ENCODE assay signal across 1 cellular context in the genomic region with DNA sequence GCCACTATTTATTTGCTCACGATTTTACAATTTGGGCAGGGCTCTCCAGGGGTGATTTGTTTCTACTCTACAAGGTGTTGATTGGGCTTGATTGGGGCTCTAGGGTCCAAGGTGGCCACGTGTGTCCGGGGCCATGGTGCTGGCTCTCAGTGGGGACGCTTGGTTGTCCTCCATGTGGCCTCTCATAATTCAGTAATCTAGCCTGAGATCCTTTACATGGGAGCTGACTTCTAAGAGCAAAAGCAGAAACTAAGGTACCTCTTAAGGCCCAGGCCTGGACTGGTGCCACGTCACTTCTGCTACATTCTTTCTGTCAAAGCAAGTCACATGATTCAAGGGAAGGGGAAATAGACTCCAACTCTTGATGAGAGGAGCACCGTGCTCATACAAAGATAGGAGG.
TF ChIP-seq lines count a peak whose summit lies in the region.

No MANE protein-coding gene starts in this region.

TF ChIP-seq in K562, 482 proteins besides CTCF, POLR2A, EP300 and RAD21 (continued from another document and continues in another):
- TF ChIP-seq ZNF583 (CRISPR knock-in tag; IDR thresholded peaks at IDR 0.05) (0 out of 2 replicates have a peak, but pooled peaks have one; percentile 62), MLX (CRISPR knock-in tag; conservative IDR thresholded peaks at IDR 0.05) (no peak), STAG1 (CRISPR knock-in tag; IDR thresholded peaks at IDR 0.05; ENCODE audit: borderline replicate concordance) (no peak), POLR3G (IDR thresholded peaks at IDR 0.05; ENCODE audit: extremely low read depth, insufficient read length, insufficient replicate concordance) (no peak), GTF2E2 (tag; IDR thresholded peaks at IDR 0.05) (no peak), USF1 (CRISPR knock-in tag; IDR thresholded peaks at IDR 0.05) (peak; percentile 68), ARID2 (IDR thresholded peaks at IDR 0.05) (no peak), CBFA2T2 (conservative IDR thresholded peaks at IDR 0.05) (no peak), CREM (IDR thresholded peaks at IDR 0.05; ENCODE audit: low read depth) (peak; percentile 59; the same call in 1 of the 2 replicates), ZNF77 (CRISPR knock-in tag; IDR thresholded peaks at IDR 0.05) (no peak), L3MBTL2 (IDR thresholded peaks at IDR 0.05) (peak; percentile 76), ZNF263 (CRISPR knock-in tag; IDR thresholded peaks at IDR 0.05; ENCODE audit: borderline replicate concordance) (no peak), TEAD2 (tag; IDR thresholded peaks at IDR 0.05) (peak; percentile 34; the same call in 1 of the 2 replicates), ZFP1 (CRISPR knock-in tag; IDR thresholded peaks at IDR 0.05) (no peak), SREBF1 (IDR thresholded peaks at IDR 0.05; ENCODE audit: borderline replicate concordance, low read depth, low read length) (no peak), SP2 (IDR thresholded peaks at IDR 0.05; ENCODE audit: extremely low read depth, low read depth, low read length, poor library complexity, severe bottlenecking) (no peak), STAT5B (CRISPR knock-in tag; IDR thresholded peaks at IDR 0.05) (no peak), CCNT2 (IDR thresholded peaks at IDR 0.05; ENCODE audit: borderline replicate concordance, extremely low read depth, insufficient read length, low read depth, low read length) (no peak), THRAP3 (IDR thresholded peaks at IDR 0.05; ENCODE audit: borderline replicate concordance) (no peak), ZKSCAN3 (CRISPR knock-in tag; IDR thresholded peaks at IDR 0.05) (no peak), ZNF766 (CRISPR knock-in tag; conservative IDR thresholded peaks at IDR 0.05) (0 out of 2 replicates have a peak, but pooled peaks have one; percentile 54), KLF6 (CRISPR knock-in tag; IDR thresholded peaks at IDR 0.05; ENCODE audit: borderline replicate concordance) (0 out of 2 replicates have a peak, but pooled peaks have one; percentile 26), JUNB (CRISPR knock-in tag; conservative IDR thresholded peaks at IDR 0.05) (no peak), NR0B1 (IDR thresholded peaks at IDR 0.05; ENCODE audit: partially characterized antibody) (no peak), JUND (IDR thresholded peaks at IDR 0.05; ENCODE audit: borderline replicate concordance, low read depth, low read length) (no peak; the same call in 1 of the 2 replicates), JUND (tag; IDR thresholded peaks at IDR 0.05; ENCODE audit: borderline replicate concordance, low read depth, low read length) (peak; percentile 57; the same call in 1 of the 3 replicates), SUPT5H (IDR thresholded peaks at IDR 0.05) (no peak), ETV6 (IDR thresholded peaks at IDR 0.05; ENCODE audit: borderline replicate concordance in 1 of 2, low read depth in 2 of 2, low read length in 1 of 2) (no peak), ETV6 (CRISPR knock-in tag; IDR thresholded peaks at IDR 0.05; ENCODE audit: borderline replicate concordance) (no peak), RBM17 (IDR thresholded peaks at IDR 0.05; ENCODE audit: borderline replicate concordance, low read depth, low read length) (no peak), NR2F6 (CRISPR knock-in tag; IDR thresholded peaks at IDR 0.05) (no peak), TAF9B (IDR thresholded peaks at IDR 0.05; ENCODE audit: partially characterized antibody) (no peak), U2AF1 (optimal IDR thresholded peaks at IDR 0.05; ENCODE audit: low read depth, low read length) (no peak), MYNN (IDR thresholded peaks at IDR 0.05) (no peak), MYNN (CRISPR knock-in tag; IDR thresholded peaks at IDR 0.05) (no peak), SMAD4 (CRISPR knock-in tag; conservative IDR thresholded peaks at IDR 0.05) (peak; percentile 71), NR3C1 (CRISPR knock-in tag; IDR thresholded peaks at IDR 0.05) (no peak), RAD51 (IDR thresholded peaks at IDR 0.05; ENCODE audit: borderline replicate concordance, low read depth) (peak; percentile 72), ETS2 (tag; IDR thresholded peaks at IDR 0.05; ENCODE audit: borderline replicate concordance, poor library complexity, severe bottlenecking) (no peak), TAL1 (IDR thresholded peaks at IDR 0.05) (no peak), HLTF (IDR thresholded peaks at IDR 0.05) (no peak), NCOA4 (IDR thresholded peaks at IDR 0.05; ENCODE audit: partially characterized antibody) (no peak), CBFA2T3 (IDR thresholded peaks at IDR 0.05) (no peak), HDAC8 (tag; IDR thresholded peaks at IDR 0.05) (0 out of 2 replicates have a peak, but pooled peaks have one; percentile 57), SMAD3 (CRISPR knock-in tag; conservative IDR thresholded peaks at IDR 0.05) (0 out of 2 replicates have a peak, but pooled peaks have one; percentile 67), TEAD4 (IDR thresholded peaks at IDR 0.05; ENCODE audit: low read length) (peak; percentile 53; the same call in 1 of the 2 replicates), TEAD4 (CRISPR knock-in tag; IDR thresholded peaks at IDR 0.05; ENCODE audit: borderline replicate concordance) (no peak), SAP30 (IDR thresholded peaks at IDR 0.05; ENCODE audit: borderline replicate concordance, insufficient read depth, low read depth, low read length, poor library complexity, severe bottlenecking) (no peak), NFXL1 (CRISPR knock-in tag; IDR thresholded peaks at IDR 0.05) (no peak), AFF4 (CRISPR knock-in tag; IDR thresholded peaks at IDR 0.05) (no peak), ZNF232 (CRISPR knock-in tag; IDR thresholded peaks at IDR 0.05) (no peak), ZNF316 (IDR thresholded peaks at IDR 0.05) (no peak), RHOXF2B (CRISPR knock-in tag; conservative IDR thresholded peaks at IDR 0.05) (no peak), KLF16 (IDR thresholded peaks at IDR 0.05) (no peak), ETV5 (CRISPR knock-in tag; IDR thresholded peaks at IDR 0.05; ENCODE audit: low read depth) (no peak), FOS (IDR thresholded peaks at IDR 0.05; ENCODE audit: extremely low read depth, insufficient read length) (no peak), ERF (CRISPR knock-in tag; IDR thresholded peaks at IDR 0.05) (peak; percentile 56; the same call in 1 of the 2 replicates)
- TF ChIP-seq, protein P1, sequence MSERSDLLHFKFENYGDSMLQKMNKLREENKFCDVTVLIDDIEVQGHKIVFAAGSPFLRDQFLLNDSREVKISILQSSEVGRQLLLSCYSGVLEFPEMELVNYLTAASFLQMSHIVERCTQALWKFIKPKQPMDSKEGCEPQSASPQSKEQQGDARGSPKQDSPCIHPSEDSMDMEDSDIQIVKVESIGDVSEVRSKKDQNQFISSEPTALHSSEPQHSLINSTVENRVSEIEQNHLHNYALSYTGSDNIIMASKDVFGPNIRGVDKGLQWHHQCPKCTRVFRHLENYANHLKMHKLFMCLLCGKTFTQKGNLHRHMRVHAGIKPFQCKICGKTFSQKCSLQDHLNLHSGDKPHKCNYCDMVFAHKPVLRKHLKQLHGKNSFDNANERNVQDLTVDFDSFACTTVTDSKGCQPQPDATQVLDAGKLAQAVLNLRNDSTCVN (CRISPR knock-in tag; IDR thresholded peaks at IDR 0.05), result no peak
- TF ChIP-seq, protein P2, sequence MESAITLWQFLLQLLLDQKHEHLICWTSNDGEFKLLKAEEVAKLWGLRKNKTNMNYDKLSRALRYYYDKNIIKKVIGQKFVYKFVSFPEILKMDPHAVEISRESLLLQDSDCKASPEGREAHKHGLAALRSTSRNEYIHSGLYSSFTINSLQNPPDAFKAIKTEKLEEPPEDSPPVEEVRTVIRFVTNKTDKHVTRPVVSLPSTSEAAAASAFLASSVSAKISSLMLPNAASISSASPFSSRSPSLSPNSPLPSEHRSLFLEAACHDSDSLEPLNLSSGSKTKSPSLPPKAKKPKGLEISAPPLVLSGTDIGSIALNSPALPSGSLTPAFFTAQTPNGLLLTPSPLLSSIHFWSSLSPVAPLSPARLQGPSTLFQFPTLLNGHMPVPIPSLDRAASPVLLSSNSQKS (CRISPR knock-in tag; IDR thresholded peaks at IDR 0.05), result no peak
- TF ChIP-seq, protein P3, sequence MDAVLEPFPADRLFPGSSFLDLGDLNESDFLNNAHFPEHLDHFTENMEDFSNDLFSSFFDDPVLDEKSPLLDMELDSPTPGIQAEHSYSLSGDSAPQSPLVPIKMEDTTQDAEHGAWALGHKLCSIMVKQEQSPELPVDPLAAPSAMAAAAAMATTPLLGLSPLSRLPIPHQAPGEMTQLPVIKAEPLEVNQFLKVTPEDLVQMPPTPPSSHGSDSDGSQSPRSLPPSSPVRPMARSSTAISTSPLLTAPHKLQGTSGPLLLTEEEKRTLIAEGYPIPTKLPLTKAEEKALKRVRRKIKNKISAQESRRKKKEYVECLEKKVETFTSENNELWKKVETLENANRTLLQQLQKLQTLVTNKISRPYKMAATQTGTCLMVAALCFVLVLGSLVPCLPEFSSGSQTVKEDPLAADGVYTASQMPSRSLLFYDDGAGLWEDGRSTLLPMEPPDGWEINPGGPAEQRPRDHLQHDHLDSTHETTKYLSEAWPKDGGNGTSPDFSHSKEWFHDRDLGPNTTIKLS (IDR thresholded peaks at IDR 0.05; ENCODE audit: borderline replicate concordance, low read depth), result peak; percentile 88
- TF ChIP-seq, protein P4, sequence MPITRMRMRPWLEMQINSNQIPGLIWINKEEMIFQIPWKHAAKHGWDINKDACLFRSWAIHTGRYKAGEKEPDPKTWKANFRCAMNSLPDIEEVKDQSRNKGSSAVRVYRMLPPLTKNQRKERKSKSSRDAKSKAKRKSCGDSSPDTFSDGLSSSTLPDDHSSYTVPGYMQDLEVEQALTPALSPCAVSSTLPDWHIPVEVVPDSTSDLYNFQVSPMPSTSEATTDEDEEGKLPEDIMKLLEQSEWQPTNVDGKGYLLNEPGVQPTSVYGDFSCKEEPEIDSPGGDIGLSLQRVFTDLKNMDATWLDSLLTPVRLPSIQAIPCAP (CRISPR knock-in tag; IDR thresholded peaks at IDR 0.05; ENCODE audit: borderline replicate concordance), result no peak
